In genomic region chr12:32496946-32497345, GRCh38 we compare ENCODE assay signal across 31 cellular contexts.
"Had no signal": no experiment of that assay in that cellular context is flagged by ENCODE, and none has a peak within 500 bp of the region (broad histone marks: within the 10 kb centered on the region; RNA-seq: fewer than 3 reads in every experiment).

No MANE protein-coding gene starts in this region.

- ATAC-seq: activated CD8-positive, alpha-beta T cell treated with anti-CD3 and anti-CD28 coated beads for 36 hours; activated T-cell treated with anti-CD3 and anti-CD28 coated beads, Interleukin-2, amount 50 U/mL, for 72 hours; activated T-helper 17 cell treated with anti-CD3 and anti-CD28 coated beads, Interleukin-2, amount 50 U/mL, for 72 hours had no signal

- H3K36me3 ChIP-seq: ascending aorta, SJCRH30 had no signal

- H3K4me3 ChIP-seq: ascending aorta, PC-9, SJCRH30, SK-N-MC had no signal

- H3K9me3 Mint-ChIP-seq: activated CD4-positive, alpha-beta T cell treated with anti-CD3 and anti-CD28 coated beads, Interleukin-2, amount 10 ng/mL, durations not matched to agents 24 days and 14 days; activated CD8-positive, alpha-beta T cell treated with anti-CD3 and anti-CD28 coated beads for 36 hours; activated naive CD8-positive, alpha-beta T cell treated with anti-CD3 and anti-CD28 coated beads for 36 hours; activated T-cell treated with anti-CD3 and anti-CD28 coated beads, Interleukin-2, amount 50 U/mL, for 72 hours; activated T-helper 17 cell treated with anti-CD3 and anti-CD28 coated beads, Interleukin-2, amount 50 U/mL, for 72 hours had no signal

- FAIRE-seq: RCC 7860 had no signal

- H2AFZ ChIP-seq: PC-9 had no signal

- H3K27me3 Mint-ChIP-seq: activated naive CD8-positive, alpha-beta T cell treated with anti-CD3 and anti-CD28 coated beads for 36 hours had no signal

- H3K4me2 ChIP-seq: KMS-11, PC-9 had no signal

- H3K27me3 ChIP-seq: ascending aorta, SJCRH30 had no signal

- H3K27ac ChIP-seq: ascending aorta, KMS-11, PC-9, RWPE1, SJCRH30, SK-N-MC had no signal

- H3K4me1 Mint-ChIP-seq: activated naive CD8-positive, alpha-beta T cell treated with anti-CD3 and anti-CD28 coated beads for 36 hours; activated T-helper 17 cell treated with anti-CD3 and anti-CD28 coated beads, Interleukin-2, amount 50 U/mL, for 72 hours had no signal

- H3K36me3 Mint-ChIP-seq: activated naive CD8-positive, alpha-beta T cell treated with anti-CD3 and anti-CD28 coated beads for 36 hours had no signal

- H3K9me3 ChIP-seq: ascending aorta, SJCRH30 had no signal

- H3K4me3 Mint-ChIP-seq: activated CD4-positive, alpha-beta T cell treated with anti-CD3 and anti-CD28 coated beads, Interleukin-2, amount 10 ng/mL, durations not matched to agents 24 days and 14 days; activated CD8-positive, alpha-beta T cell treated with anti-CD3 and anti-CD28 coated beads for 36 hours; activated naive CD8-positive, alpha-beta T cell treated with anti-CD3 and anti-CD28 coated beads for 36 hours; activated T-cell treated with anti-CD3 and anti-CD28 coated beads, Interleukin-2, amount 50 U/mL, for 72 hours; activated T-helper 17 cell treated with anti-CD3 and anti-CD28 coated beads, Interleukin-2, amount 50 U/mL, for 72 hours had no signal

- H3K27ac Mint-ChIP-seq: activated CD4-positive, alpha-beta T cell treated with anti-CD3 and anti-CD28 coated beads, Interleukin-2, amount 10 ng/mL, durations not matched to agents 24 days and 14 days; activated CD8-positive, alpha-beta T cell treated with anti-CD3 and anti-CD28 coated beads for 36 hours; activated naive CD8-positive, alpha-beta T cell treated with anti-CD3 and anti-CD28 coated beads for 36 hours; activated T-cell treated with anti-CD3 and anti-CD28 coated beads, Interleukin-2, amount 50 U/mL, for 72 hours; activated T-helper 17 cell treated with anti-CD3 and anti-CD28 coated beads, Interleukin-2, amount 50 U/mL, for 72 hours had no signal

- DNase-seq: activated CD4-positive, alpha-beta T cell treated with anti-CD3 and anti-CD28 coated beads, Interleukin-2, amount 10 ng/mL, durations not matched to agents 24 days and 14 days; activated CD4-positive, alpha-beta T cell treated with anti-CD3 and anti-CD28 coated beads, Interleukin-2, amount 50 U/mL, for 4 hours; activated CD8-positive, alpha-beta T cell treated with anti-CD3 and anti-CD28 coated beads for 36 hours; activated effector memory CD4-positive, alpha-beta T cell treated with anti-CD3 and anti-CD28 coated beads, Interleukin-2, amount 50 U/mL, for 16 hours; activated naive CD4-positive, alpha-beta T cell; activated naive CD4-positive, alpha-beta T cell treated with anti-CD3 and anti-CD28 coated beads, Interleukin-2, amount 50 U/mL, for 16 hours; activated naive CD8-positive, alpha-beta T cell treated with anti-CD3 and anti-CD28 coated beads for 36 hours; activated T-cell treated with anti-CD3 and anti-CD28 coated beads, Interleukin-2, amount 50 U/mL, for 1 hour; activated T-cell treated with anti-CD3 and anti-CD28 coated beads, Interleukin-2, amount 50 U/mL, for 72 hours; amniotic stem cell; NCI-H1092 treated with DMSO at 0.1 percent for 48 hours; NCI-H1417; NCI-H146; NCI-H187; NCI-H2029 treated with DMSO at 0.1 percent for 48 hours; NCI-H2107; NCI-H2171; NCI-H510A; NCI-H526; NCI-H748 treated with DMSO at 0.1 percent for 48 hours; NK-92 treated with Interleukin-12 subunit alpha and Interleukin-12 subunit beta, amount 100 ng/mL, for 24 hours; PC-9; SHP77; SJCRH30; T1000 had no signal
